Comparison of ENCODE assay signal across 1 cellular context in the genomic region with DNA sequence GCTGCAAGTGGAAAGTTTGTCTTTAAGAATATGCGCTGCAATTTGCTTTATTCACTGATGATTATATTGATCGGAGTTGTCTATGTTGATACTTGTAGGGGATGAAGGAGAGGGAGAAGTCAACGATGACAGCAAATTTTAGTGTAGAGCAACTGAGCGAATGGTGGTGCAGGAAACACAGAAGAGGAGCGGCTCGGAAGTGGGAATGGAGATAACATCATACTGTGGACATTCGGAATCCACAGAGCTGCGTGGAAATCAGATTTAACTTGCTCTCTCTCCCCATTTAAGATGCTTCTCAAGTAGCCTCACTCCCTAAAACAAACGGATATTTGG.
TF ChIP-seq lines count a peak whose summit lies in the region.

No MANE protein-coding gene starts in this region.

TF ChIP-seq in A549, 52 proteins besides CTCF, POLR2A, EP300 and RAD21 (continued from another document):
- TF ChIP-seq, protein P1, sequence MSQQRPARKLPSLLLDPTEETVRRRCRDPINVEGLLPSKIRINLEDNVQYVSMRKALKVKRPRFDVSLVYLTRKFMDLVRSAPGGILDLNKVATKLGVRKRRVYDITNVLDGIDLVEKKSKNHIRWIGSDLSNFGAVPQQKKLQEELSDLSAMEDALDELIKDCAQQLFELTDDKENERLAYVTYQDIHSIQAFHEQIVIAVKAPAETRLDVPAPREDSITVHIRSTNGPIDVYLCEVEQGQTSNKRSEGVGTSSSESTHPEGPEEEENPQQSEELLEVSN (IDR thresholded peaks at IDR 0.05; ENCODE audit: borderline replicate concordance, low read depth): no peak
- TF ChIP-seq EHMT2 (IDR thresholded peaks at IDR 0.05; ENCODE audit: low read depth) (no peak), HEYL (CRISPR knock-in tag; IDR thresholded peaks at IDR 0.05) (no peak), HOXB13 (CRISPR knock-in tag; IDR thresholded peaks at IDR 0.05; ENCODE audit: low read depth) (no peak), HOXA7 (CRISPR knock-in tag; IDR thresholded peaks at IDR 0.05) (no peak), RNF2 (IDR thresholded peaks at IDR 0.05; ENCODE audit: borderline replicate concordance, low read depth) (no peak), KDM1A (IDR thresholded peaks at IDR 0.05; ENCODE audit: low read depth) (no peak), EHF (CRISPR knock-in tag; IDR thresholded peaks at IDR 0.05) (no peak), NR3C1 (IDR thresholded peaks at IDR 0.05) (no peak)
- TF ChIP-seq, protein P2, sequence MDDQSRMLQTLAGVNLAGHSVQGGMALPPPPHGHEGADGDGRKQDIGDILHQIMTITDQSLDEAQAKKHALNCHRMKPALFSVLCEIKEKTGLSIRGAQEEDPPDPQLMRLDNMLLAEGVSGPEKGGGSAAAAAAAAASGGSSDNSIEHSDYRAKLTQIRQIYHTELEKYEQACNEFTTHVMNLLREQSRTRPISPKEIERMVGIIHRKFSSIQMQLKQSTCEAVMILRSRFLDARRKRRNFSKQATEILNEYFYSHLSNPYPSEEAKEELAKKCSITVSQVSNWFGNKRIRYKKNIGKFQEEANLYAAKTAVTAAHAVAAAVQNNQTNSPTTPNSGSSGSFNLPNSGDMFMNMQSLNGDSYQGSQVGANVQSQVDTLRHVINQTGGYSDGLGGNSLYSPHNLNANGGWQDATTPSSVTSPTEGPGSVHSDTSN (IDR thresholded peaks at IDR 0.05): no peak
- TF ChIP-seq, protein P3, sequence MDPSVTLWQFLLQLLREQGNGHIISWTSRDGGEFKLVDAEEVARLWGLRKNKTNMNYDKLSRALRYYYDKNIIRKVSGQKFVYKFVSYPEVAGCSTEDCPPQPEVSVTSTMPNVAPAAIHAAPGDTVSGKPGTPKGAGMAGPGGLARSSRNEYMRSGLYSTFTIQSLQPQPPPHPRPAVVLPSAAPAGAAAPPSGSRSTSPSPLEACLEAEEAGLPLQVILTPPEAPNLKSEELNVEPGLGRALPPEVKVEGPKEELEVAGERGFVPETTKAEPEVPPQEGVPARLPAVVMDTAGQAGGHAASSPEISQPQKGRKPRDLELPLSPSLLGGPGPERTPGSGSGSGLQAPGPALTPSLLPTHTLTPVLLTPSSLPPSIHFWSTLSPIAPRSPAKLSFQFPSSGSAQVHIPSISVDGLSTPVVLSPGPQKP (IDR thresholded peaks at IDR 0.05; ENCODE audit: low read depth, low read length): no peak
- TF ChIP-seq, protein P4, sequence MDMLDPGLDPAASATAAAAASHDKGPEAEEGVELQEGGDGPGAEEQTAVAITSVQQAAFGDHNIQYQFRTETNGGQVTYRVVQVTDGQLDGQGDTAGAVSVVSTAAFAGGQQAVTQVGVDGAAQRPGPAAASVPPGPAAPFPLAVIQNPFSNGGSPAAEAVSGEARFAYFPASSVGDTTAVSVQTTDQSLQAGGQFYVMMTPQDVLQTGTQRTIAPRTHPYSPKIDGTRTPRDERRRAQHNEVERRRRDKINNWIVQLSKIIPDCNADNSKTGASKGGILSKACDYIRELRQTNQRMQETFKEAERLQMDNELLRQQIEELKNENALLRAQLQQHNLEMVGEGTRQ (IDR thresholded peaks at IDR 0.05): no peak
